8 cellular contexts compared by ENCODE assay signal in genomic region chr7:101321491-101322401, GRCh38. TPM values are rescaled to one million over a fixed set of nuclear protein-coding genes. Genes with fewer than 3 reads are reported as not detected.
DNase-seq lines count a peak whose midpoint lies in the region; ATAC-seq and TF ChIP-seq lines count a peak whose summit lies in the region.

TSS of gene IFT22 (minus strand) at chr7:101321812. CDS start at chr7:101321709, 103 bp downstream.

- peak; percentile 39 for TF ChIP-seq POLR2A in right lobe of liver (IDR thresholded peaks at IDR 0.05)

- H3K4me3 ChIP-seq in right lobe of liver, result peak within 1 kb of the TSS; percentile 59 to 82 (median 65)

- 1% methylated on average over 23 of the region's 69 CpGs for WGBS in right lobe of liver (ENCODE audit: insufficient coverage, low coverage, low lambda C conversion rate, missing lambda C conversion rate)

- intact Hi-C loops in right lobe of liver (cut with DNase I), result no loop called here

- DNase-seq in C1 segment of cervical spinal cord (lab: John Stamatoyannopoulos, UW), result peak; percentile 5 to 90 (median 81)
- DNase-seq in NCI-H69 (lab: John Stamatoyannopoulos, UW), result peak; percentile 98
- DNase-seq in activated CD4-positive, alpha-beta T cell treated with anti-CD3 and anti-CD28 coated beads, Interleukin-2, amount 50 U/mL, for 48 hours, result peak; percentile 87 to 90
- DNase-seq in dermis microvascular lymphatic vessel endothelial cell (ENCODE audit: low read depth in 2 of 2), result peak; percentile 66 to 85
- DNase-seq in right lobe of liver, result peak; percentile 95
- DNase-seq in stimulated activated CD4-positive, alpha-beta T cell treated with anti-CD3 and anti-CD28 coated beads, Interleukin-4, amount 100 ng/mL, for 24 hours, result peak; percentile 87

- peak; percentile 93 for ATAC-seq in GM19328 (IDR thresholded peaks at IDR 0.05; ENCODE audit: unreplicated experiment)
- peak; percentile 92 for ATAC-seq in HG03521 (IDR thresholded peaks at IDR 0.05; ENCODE audit: unreplicated experiment)
- ATAC-seq in right lobe of liver, result peak; percentile 97 to 99 (median 98)

- H3K36me3 ChIP-seq in right lobe of liver, result no peaks in the 10 kb centered on the region

- peak; percentile 12 to 55 (median 45) for TF ChIP-seq CTCF in right lobe of liver (IDR thresholded peaks at IDR 0.05)

- no peaks in the 10 kb centered on the region for H3K9me3 ChIP-seq in right lobe of liver

- peaks cover 0 to 4% (median 0%) of the 10 kb centered on the region in 4 donors for H3K4me1 ChIP-seq in right lobe of liver

- H3K27ac ChIP-seq in right lobe of liver, result peak within 1 kb of the TSS; percentile 54 to 76 (median 66)

- no peaks in the 10 kb centered on the region for H3K27me3 ChIP-seq in right lobe of liver

RNA-seq across cellular contexts. Expression of gene IFT22, which starts in this region (rescaled TPM):
- 10.7 and 14.8 TPM in 2 replicates for total RNA-seq in dermis microvascular lymphatic vessel endothelial cell
- 1 to 10 TPM; 5.4 to 8.1 (median 6.2) TPM for total RNA-seq in right lobe of liver

Comparison
In these comparisons a context has a peak if more than half of its experiments do, and no peak if none do; other contexts are left out.
1. Peak in every context shown above with its lines: DNase-seq, ATAC-seq, H3K4me3 ChIP-seq and H3K27ac ChIP-seq.